22 cellular contexts compared by ENCODE assay signal in genomic region chr5:40073927-40074326, GRCh38.
"Had no signal": no experiment of that assay in that cellular context is flagged by ENCODE, and none has a peak within 500 bp of the region (broad histone marks: within the 10 kb centered on the region; RNA-seq: fewer than 3 reads in every experiment).

No MANE protein-coding gene starts in this region.

- H3K36me3 ChIP-seq: left ventricle myocardium inferior, pancreas, prostate gland, spleen, suprapubic skin, thoracic aorta, tibial artery, upper lobe of right lung had no signal

- ATAC-seq: natural killer cell; pancreas; right cardiac atrium; sciatic nerve; stimulated activated effector memory CD8-positive, alpha-beta T cell treated with anti-CD3 and anti-CD28 coated beads, Interleukin-12 subunit alpha, Interleukin-12 subunit beta, amount 100 ng/mL, for 72 hours; upper lobe of right lung had no signal

- H3K9me3 ChIP-seq: pancreas, prostate gland, spleen, suprapubic skin, thoracic aorta, tibial artery, upper lobe of right lung had no signal

- H3K27me3 ChIP-seq: pancreas, spleen, suprapubic skin, tibial artery, upper lobe of right lung had no signal

- H3K4me3 ChIP-seq: left ventricle myocardium inferior, lung, pancreas, prostate gland, skin epidermis, spleen, suprapubic skin, thoracic aorta, tibial artery, upper lobe of right lung had no signal

- H3K27ac ChIP-seq: left ventricle myocardium inferior, pancreas, prostate gland, skin epidermis, spleen, suprapubic skin, thoracic aorta, tibial artery, upper lobe of right lung had no signal

- DNase-seq: islet precursor cell; left ventricle myocardium inferior; mesendoderm; naive B cell; natural killer cell; pancreas; posterior cingulate gyrus; retina; right cardiac atrium; spleen; stimulated activated CD4-positive, alpha-beta T cell treated with anti-CD3 and anti-CD28 coated beads, Interleukin-4, amount 100 ng/mL, for 24 hours; stimulated activated naive CD4-positive, alpha-beta T cell; tibial artery; trophoblast cell; upper lobe of right lung had no signal
